ENCODE assay signal across 9 cellular contexts in genomic region chr1:152110365-152110859, GRCh38. TPM values are rescaled to one million over a fixed set of nuclear protein-coding genes. Genes with fewer than 3 reads are reported as not detected.
DNase-seq lines count a peak whose midpoint lies in the region; ATAC-seq, FAIRE-seq and TF ChIP-seq lines count a peak whose summit lies in the region.
"Had no signal": no experiment of that assay in that cellular context is flagged by ENCODE, and none has a peak within 500 bp of the region (broad histone marks: within the 10 kb centered on the region; RNA-seq: fewer than 3 reads in every experiment).

No MANE protein-coding gene starts in this region.

- H3K27ac ChIP-seq in ACC112 (ENCODE audit: low read depth, low read length) = no peak overlapping the region
- H3K27ac ChIP-seq in neural progenitor cell = no peak overlapping the region

- peak overlapping the region; percentile 66 for H2AFZ ChIP-seq in ACC112 (ENCODE audit: low read length, unreplicated experiment)
- peak overlapping the region; percentile 79 for H2AFZ ChIP-seq in neural progenitor cell (replicated peaks)

- H3K4me3 ChIP-seq in ACC112 (ENCODE audit: low read depth, low read length) (peak overlapping the region; percentile 79), epithelial cell of esophagus (ENCODE audit: low read length) (peak overlapping the region; percentile 58), neural progenitor cell (peak overlapping the region; percentile 24)

- FAIRE-seq in H54 (lab: Jason Lieb, UNC) = no peak

- H3K4me1 ChIP-seq in ACC112 (ENCODE audit: control insufficient read depth, insufficient read depth, low read length, unreplicated experiment) = peaks cover 4% of the 10 kb centered on the region
- no peaks in the 10 kb centered on the region for H3K4me1 ChIP-seq in neural progenitor cell

- peaks cover 14% of the 10 kb centered on the region for H3F3A ChIP-seq in neural progenitor cell (ENCODE audit: low read depth)

- H3K4me3 Mint-ChIP-seq in neural progenitor cell = no peak overlapping the region
- H3K4me3 Mint-ChIP-seq: dendritic cell treated with granulocyte-macrophage colony-stimulating factor and Interleukin-4, amounts not matched to agents 40 ng/mL and 50 ng/mL, for 4 days had no signal

- peaks cover 10% of the 10 kb centered on the region for H3K27me3 Mint-ChIP-seq in neural progenitor cell (ENCODE audit: insufficient read depth, low read depth)

- H3K9ac ChIP-seq in neural progenitor cell = no peak overlapping the region

- H3K27me3 ChIP-seq in ACC112 (ENCODE audit: insufficient read depth, low read length) (peaks cover 90% of the 10 kb centered on the region), neural progenitor cell (peaks cover 100% of the 10 kb centered on the region)

- peak overlapping the region; percentile 61 for H3K4me2 ChIP-seq in neural progenitor cell

- no peaks in the 10 kb centered on the region for H3K36me3 Mint-ChIP-seq in neural progenitor cell

- H3K9me3 Mint-ChIP-seq in neural progenitor cell = peaks cover 6% of the 10 kb centered on the region
- H3K9me3 Mint-ChIP-seq: dendritic cell treated with granulocyte-macrophage colony-stimulating factor and Interleukin-4, amounts not matched to agents 40 ng/mL and 50 ng/mL, for 4 days had no signal

- H3K4me1 Mint-ChIP-seq in neural progenitor cell = no peaks in the 10 kb centered on the region

- H3K27ac Mint-ChIP-seq in neural progenitor cell = no peak overlapping the region
- H3K27ac Mint-ChIP-seq: dendritic cell treated with granulocyte-macrophage colony-stimulating factor and Interleukin-4, amounts not matched to agents 40 ng/mL and 50 ng/mL, for 4 days had no signal

- H3K36me3 ChIP-seq in ACC112 (ENCODE audit: insufficient read depth, low read length) (no peaks in the 10 kb centered on the region), neural progenitor cell (no peaks in the 10 kb centered on the region)

- DNase-seq in H54 (ENCODE audit: insufficient read length, low spot score) = no peak
- peak; percentile 32 to 57 for DNase-seq in SW 1271 (lab: John Stamatoyannopoulos, UW)
- peak; percentile 62 for DNase-seq in epithelial cell of esophagus (ENCODE audit: low read depth)
- peak; percentile 28 for DNase-seq in neural progenitor cell (ENCODE audit: low spot score)
- no peak for DNase-seq in HK-2 (ENCODE audit: unreplicated experiment)

- no peaks in the 10 kb centered on the region for H3K9me3 ChIP-seq in neural progenitor cell (ENCODE audit: low read depth)

- TF ChIP-seq POLR2A in H54 (IDR thresholded peaks at IDR 0.05; ENCODE audit: low read depth, low read length) = peak; percentile 20; the same call in 1 of the 2 replicates

- ATAC-seq in GM18870 (IDR thresholded peaks at IDR 0.05; ENCODE audit: unreplicated experiment) = no peak
- ATAC-seq in GM21447 (IDR thresholded peaks at IDR 0.05; ENCODE audit: unreplicated experiment) = no peak

- H3K79me2 ChIP-seq in ACC112 (ENCODE audit: control insufficient read depth, insufficient read depth, low read length, unreplicated experiment) = no peaks in the 10 kb centered on the region
- no peaks in the 10 kb centered on the region for H3K79me2 ChIP-seq in neural progenitor cell (ENCODE audit: low read depth)

- no peaks in the 10 kb centered on the region for H4K20me1 ChIP-seq in neural progenitor cell (ENCODE audit: low read depth)

- TF ChIP-seq CTCF in epithelial cell of esophagus (IDR thresholded peaks at IDR 0.05; ENCODE audit: insufficient read depth, low read depth, low read length, missing control alignments) (no peak), neural progenitor cell (IDR thresholded peaks at IDR 0.05) (no peak)

RNA-seq across cellular contexts. Expression of gene TCHH, which starts 4.8 kb away (rescaled TPM):
- total RNA-seq in neural progenitor cell (ENCODE audit: low replicate concordance) = 0.03 and 0.07 TPM in 2 replicates

RNA-seq across cellular contexts. Expression of gene TCHHL1, which starts 21.5 kb away (rescaled TPM):
- total RNA-seq in neural progenitor cell (ENCODE audit: low replicate concordance) = not detected in 2 replicates

RNA-seq across cellular contexts. Expression of gene RPTN, which starts 48.6 kb away (rescaled TPM):
- not detected in 2 replicates for total RNA-seq in neural progenitor cell (ENCODE audit: low replicate concordance)

Comparison
In these comparisons a context has a peak if more than half of its experiments do, and no peak if none do; other contexts are left out.
1. H3K4me3 ChIP-seq: peak in every context shown above with its lines; median percentile 79 in ACC112; 58 in epithelial cell of esophagus; 24 in neural progenitor cell.
2. DNase-seq: peak in SW 1271 (2 of 2), epithelial cell of esophagus (single experiment) and neural progenitor cell (single experiment); none in H54 (single experiment) and HK-2 (single experiment).